Comparison of ENCODE assay signal across 7 cellular contexts in the genomic region with DNA sequence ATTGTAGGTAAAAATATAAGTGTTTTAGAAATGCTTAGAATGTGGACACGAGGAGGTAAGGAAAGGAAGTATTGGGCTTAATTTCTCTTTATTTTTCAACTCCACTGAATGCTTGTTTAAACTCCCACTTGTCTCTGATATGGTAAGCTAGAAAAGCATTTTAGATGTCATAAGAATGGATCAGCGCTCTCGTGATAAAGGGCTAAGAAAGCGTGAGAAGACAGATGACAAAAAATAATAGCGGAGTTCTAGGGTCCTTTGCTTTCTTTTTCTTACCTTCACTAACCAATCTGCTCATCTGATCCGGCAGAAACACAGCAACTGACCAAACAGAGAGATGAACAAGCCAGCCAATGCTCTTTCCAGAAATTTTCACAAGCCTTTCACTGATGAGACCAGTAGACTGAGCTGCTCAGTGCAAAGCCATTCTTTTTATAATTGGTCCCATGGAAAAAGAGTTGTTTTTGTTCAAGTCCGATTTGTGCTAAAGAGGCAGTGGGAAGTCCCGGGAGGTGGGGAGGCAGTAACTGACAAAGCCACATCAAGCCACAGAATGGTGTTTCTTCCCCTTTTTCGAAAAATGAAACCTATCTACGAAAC.
DNase-seq lines count a peak whose midpoint lies in the region; ATAC-seq and TF ChIP-seq lines count a peak whose summit lies in the region.

A gene with protein sequence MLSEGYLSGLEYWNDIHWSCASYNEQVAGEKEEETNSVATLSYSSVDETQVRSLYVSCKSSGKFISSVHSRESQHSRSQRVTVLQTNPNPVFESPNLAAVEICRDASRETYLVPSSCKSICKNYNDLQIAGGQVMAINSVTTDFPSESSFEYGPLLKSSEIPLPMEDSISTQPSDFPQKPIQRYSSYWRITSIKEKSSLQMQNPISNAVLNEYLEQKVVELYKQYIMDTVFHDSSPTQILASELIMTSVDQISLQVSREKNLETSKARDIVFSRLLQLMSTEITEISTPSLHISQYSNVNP (minus strand): TSS at position 405 of the 600 bp plus-strand sequence. CDS start 17,411 bp downstream, outside the sequence.

- TF ChIP-seq POLR2A in GM19193 (IDR thresholded peaks at IDR 0.05; ENCODE audit: extremely low read depth, insufficient read depth, insufficient read length) = peak; percentile 71

- DNase-seq in SIG-M5 treated with dmso at 0.1 percent for 504 hours (lab: John Stamatoyannopoulos, UW; ENCODE audit: unreplicated experiment) (peak; percentile 91), kidney tubule cell (ENCODE audit: low spot score) (peak; percentile 13), putamen (ENCODE audit: low spot score) (no peak), NCI-H1092 (lab: John Stamatoyannopoulos, UW) (no peak), foreskin fibroblast (no peak)

- H3K4me3 ChIP-seq in foreskin fibroblast (ENCODE audit: low read depth in 1 of 2, low read length in 2 of 2) = no peak within 1 kb of the TSS

- peak; percentile 88 for ATAC-seq in HG03025 (IDR thresholded peaks at IDR 0.05; ENCODE audit: low FRiP score, unreplicated experiment)

- TF ChIP-seq CTCF in foreskin fibroblast (IDR thresholded peaks at IDR 0.05; ENCODE audit: low read depth, low read length) = no peak

Comparison
In these comparisons a context has a peak if more than half of its experiments do, and no peak if none do; other contexts are left out.
1. DNase-seq: peak in SIG-M5 treated with dmso at 0.1 percent for 504 hours (single experiment) and kidney tubule cell (single experiment); none in putamen (single experiment), NCI-H1092 (single experiment) and foreskin fibroblast (0 of 2).